2 cellular contexts compared by ENCODE assay signal in genomic region chr10:122135251-122136025, GRCh38.
TF ChIP-seq lines count a peak whose summit lies in the region.

No MANE protein-coding gene starts in this region.

TF ChIP-seq in HepG2, 621 proteins besides CTCF, POLR2A, EP300 and RAD21:
- no peak for TF ChIP-seq HINFP (CRISPR knock-in tag; IDR thresholded peaks at IDR 0.05; ENCODE audit: low read depth)
- no peak for TF ChIP-seq ZNF7 (CRISPR knock-in tag; IDR thresholded peaks at IDR 0.05)
- no peak for TF ChIP-seq SIX4 (CRISPR knock-in tag; IDR thresholded peaks at IDR 0.05)
- no peak for TF ChIP-seq ZNF709 (CRISPR knock-in tag; IDR thresholded peaks at IDR 0.05)
- TF ChIP-seq NR1H2 (CRISPR knock-in tag; IDR thresholded peaks at IDR 0.05; ENCODE audit: borderline replicate concordance, low read depth), result no peak
- no peak for TF ChIP-seq SATB2 (CRISPR knock-in tag; IDR thresholded peaks at IDR 0.05)
- TF ChIP-seq ZNF543 (CRISPR knock-in tag; IDR thresholded peaks at IDR 0.05), result no peak
- TF ChIP-seq TCF7L2 (IDR thresholded peaks at IDR 0.05; ENCODE audit: low read depth, low read length), result no peak
- TF ChIP-seq ZFP36L2 (CRISPR knock-in tag; IDR thresholded peaks at IDR 0.05), result no peak
- no peak for TF ChIP-seq ZNF10 (CRISPR knock-in tag; IDR thresholded peaks at IDR 0.05; ENCODE audit: borderline replicate concordance, low read depth)
- TF ChIP-seq, protein P1, sequence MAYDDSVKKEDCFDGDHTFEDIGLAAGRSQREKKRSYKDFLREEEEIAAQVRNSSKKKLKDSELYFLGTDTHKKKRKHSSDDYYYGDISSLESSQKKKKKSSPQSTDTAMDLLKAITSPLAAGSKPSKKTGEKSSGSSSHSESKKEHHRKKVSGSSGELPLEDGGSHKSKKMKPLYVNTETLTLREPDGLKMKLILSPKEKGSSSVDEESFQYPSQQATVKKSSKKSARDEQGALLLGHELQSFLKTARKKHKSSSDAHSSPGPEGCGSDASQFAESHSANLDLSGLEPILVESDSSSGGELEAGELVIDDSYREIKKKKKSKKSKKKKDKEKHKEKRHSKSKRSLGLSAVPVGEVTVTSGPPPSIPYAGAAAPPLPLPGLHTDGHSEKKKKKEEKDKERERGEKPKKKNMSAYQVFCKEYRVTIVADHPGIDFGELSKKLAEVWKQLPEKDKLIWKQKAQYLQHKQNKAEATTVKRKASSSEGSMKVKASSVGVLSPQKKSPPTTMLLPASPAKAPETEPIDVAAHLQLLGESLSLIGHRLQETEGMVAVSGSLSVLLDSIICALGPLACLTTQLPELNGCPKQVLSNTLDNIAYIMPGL (CRISPR knock-in tag; IDR thresholded peaks at IDR 0.05; ENCODE audit: borderline replicate concordance in 1 of 2, low read depth in 1 of 2), result no peak
- TF ChIP-seq TSC22D2 (CRISPR knock-in tag; IDR thresholded peaks at IDR 0.05; ENCODE audit: borderline replicate concordance), result no peak
- no peak for TF ChIP-seq MBNL3 (CRISPR knock-in tag; conservative IDR thresholded peaks at IDR 0.05)
- no peak for TF ChIP-seq ZNF567 (CRISPR knock-in tag; IDR thresholded peaks at IDR 0.05; ENCODE audit: borderline replicate concordance)
- TF ChIP-seq FOXK2 (IDR thresholded peaks at IDR 0.05), result no peak
- TF ChIP-seq ZNF34 (CRISPR knock-in tag; IDR thresholded peaks at IDR 0.05; ENCODE audit: borderline replicate concordance), result no peak
- TF ChIP-seq, protein P2, sequence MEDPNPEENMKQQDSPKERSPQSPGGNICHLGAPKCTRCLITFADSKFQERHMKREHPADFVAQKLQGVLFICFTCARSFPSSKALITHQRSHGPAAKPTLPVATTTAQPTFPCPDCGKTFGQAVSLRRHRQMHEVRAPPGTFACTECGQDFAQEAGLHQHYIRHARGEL (CRISPR knock-in tag; IDR thresholded peaks at IDR 0.05), result no peak
- TF ChIP-seq GFI1 (CRISPR knock-in tag; IDR thresholded peaks at IDR 0.05; ENCODE audit: borderline replicate concordance), result no peak
- no peak for TF ChIP-seq ZNF720 (CRISPR knock-in tag; IDR thresholded peaks at IDR 0.05)
- TF ChIP-seq KLF15 (CRISPR knock-in tag; IDR thresholded peaks at IDR 0.05; ENCODE audit: borderline replicate concordance), result no peak

TF ChIP-seq in H1, 55 proteins besides CTCF, POLR2A, EP300 and RAD21:
- TF ChIP-seq KDM1A (IDR thresholded peaks at IDR 0.05; ENCODE audit: borderline replicate concordance, low read length) (no peak), POLR2AphosphoS5 (IDR thresholded peaks at IDR 0.05; ENCODE audit: low read depth, low read length) (no peak), RNF2 (IDR thresholded peaks at IDR 0.05; ENCODE audit: borderline replicate concordance, low read depth, low read length, missing control alignments, poor library complexity, severe bottlenecking) (no peak), CBX8 (IDR thresholded peaks at IDR 0.05; ENCODE audit: borderline replicate concordance, low read depth, low read length) (no peak), PHF8 (conservative IDR thresholded peaks at IDR 0.05; ENCODE audit: low read depth, low read length) (no peak), BACH1 (IDR thresholded peaks at IDR 0.05; ENCODE audit: low read length) (no peak), NANOG (IDR thresholded peaks at IDR 0.05; ENCODE audit: insufficient read depth, low read depth, low read length, poor library complexity, severe bottlenecking) (no peak), RBBP5 (IDR thresholded peaks at IDR 0.05; ENCODE audit: borderline replicate concordance, low read depth, low read length) (no peak), HDAC2 (IDR thresholded peaks at IDR 0.05; ENCODE audit: borderline replicate concordance in 1 of 2, low read depth in 2 of 2, low read length in 2 of 2) (no peak), TAF1 (IDR thresholded peaks at IDR 0.05; ENCODE audit: low read depth, low read length) (no peak), SRF (IDR thresholded peaks at IDR 0.05; ENCODE audit: low read depth, low read length) (no peak), JUN (IDR thresholded peaks at IDR 0.05; ENCODE audit: low read depth, low read length) (no peak), YY1 (IDR thresholded peaks at IDR 0.05; ENCODE audit: low read depth, low read length) (no peak), ZNF274 (IDR thresholded peaks at IDR 0.05; ENCODE audit: borderline replicate concordance, extremely low read depth, low read length) (no peak)
- TF ChIP-seq, protein P3, sequence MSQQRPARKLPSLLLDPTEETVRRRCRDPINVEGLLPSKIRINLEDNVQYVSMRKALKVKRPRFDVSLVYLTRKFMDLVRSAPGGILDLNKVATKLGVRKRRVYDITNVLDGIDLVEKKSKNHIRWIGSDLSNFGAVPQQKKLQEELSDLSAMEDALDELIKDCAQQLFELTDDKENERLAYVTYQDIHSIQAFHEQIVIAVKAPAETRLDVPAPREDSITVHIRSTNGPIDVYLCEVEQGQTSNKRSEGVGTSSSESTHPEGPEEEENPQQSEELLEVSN (IDR thresholded peaks at IDR 0.05), result no peak
